8 cellular contexts compared by ENCODE assay signal in the genomic region with DNA sequence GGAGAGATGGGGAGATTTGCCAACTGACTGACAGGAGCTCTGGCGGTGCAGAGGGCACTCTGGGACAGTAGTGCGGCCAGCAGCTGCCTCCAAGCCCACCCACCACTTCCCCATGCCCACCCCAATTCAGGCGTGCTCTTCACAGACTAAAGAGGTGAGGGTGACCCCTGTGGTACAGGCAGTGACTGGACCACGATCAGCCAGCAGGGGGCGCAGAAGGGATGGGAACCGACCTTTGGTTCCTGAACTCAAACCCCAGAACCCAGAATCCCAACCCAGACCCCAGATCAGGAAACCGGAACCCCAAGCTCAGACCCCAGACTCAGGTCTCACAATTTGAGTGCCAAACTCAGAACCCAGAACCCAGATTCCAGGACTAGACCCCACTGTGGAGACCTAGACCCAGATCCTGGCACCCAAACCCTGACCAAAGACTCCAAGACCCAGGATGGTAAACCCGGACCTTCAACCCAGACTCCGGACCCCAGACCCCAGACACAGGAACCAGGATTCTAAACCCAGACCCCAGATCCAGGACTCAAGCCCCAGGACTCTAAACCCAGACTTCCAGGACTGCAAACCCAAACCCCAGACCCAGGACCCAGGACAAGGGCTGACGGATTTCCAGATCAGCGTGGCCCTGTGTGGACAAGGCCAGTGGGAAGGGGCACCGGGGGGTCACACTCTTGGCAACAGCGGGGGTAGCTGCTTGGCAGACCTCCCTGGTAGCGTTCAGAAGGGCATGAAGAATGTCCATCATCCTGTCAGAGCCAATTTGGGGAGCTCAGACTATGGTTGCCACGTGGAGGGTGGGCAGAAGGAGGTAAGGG. TPM values are rescaled to one million over a fixed set of nuclear protein-coding genes. Genes with fewer than 3 reads are reported as not detected.
DNase-seq lines count a peak whose midpoint lies in the region; ATAC-seq and TF ChIP-seq lines count a peak whose summit lies in the region.

No MANE protein-coding gene starts in this region.

- H3K4me3 ChIP-seq in BJ (ENCODE audit: low read depth, low read length) (no peak overlapping the region), right cardiac atrium (ENCODE audit: low read length) (no peak overlapping the region), skin epidermis (no peak overlapping the region)

- WGBS in right cardiac atrium, result 20% methylated on average over 15 of the region's 15 CpGs

- no peaks in the 10 kb centered on the region for H3K36me3 ChIP-seq in BJ (ENCODE audit: control insufficient read depth, insufficient read depth, low read length)

- ATAC-seq in right cardiac atrium, result peak; percentile 32 to 67

- POLR2A ChIA-PET in BJ (lab: Charles Lee), result no interaction called here

- CTCF ChIA-PET in BJ (lab: Yijun Ruan, JAX), result interaction anchor here (0.6 to 4.4 kb wide), 22 partner anchors 10 to 698 kb away, joined by 3 to 70 read pairs (median 7); a partner anchor contains a TSS

- intact Hi-C loops in right cardiac atrium (cut with DNase I), result loop anchor here in 2 of 4 donors (2.0 to 10.0 kb wide), 3 partner anchors 28 to 162 kb away; a partner anchor contains a TSS

- H3K27ac ChIP-seq in right cardiac atrium (ENCODE audit: low read length) (peak overlapping the region; percentile 60), skin epidermis (peak overlapping the region in 12 of 21 experiments; percentile 1 to 78 (median 56))

- no peaks in the 10 kb centered on the region for H3K9me3 ChIP-seq in right cardiac atrium (ENCODE audit: control insufficient read depth, low read length)

- peaks cover 25% of the 10 kb centered on the region for H3K4me1 ChIP-seq in right cardiac atrium (ENCODE audit: control insufficient read depth, insufficient read depth, low read length)

- DNase-seq in BJ (ENCODE audit: low read depth) (no peak), HCEC 1CT (peak; percentile 10), T-helper 1 cell (peak; percentile 40 to 83 (median 60)), amniotic epithelial cell (ENCODE audit: low read depth) (peak; percentile 17), right cardiac atrium (peak; percentile 89 to 97 (median 96)), DMS114 treated with DMSO at 0.1 percent for 48 hours (lab: John Stamatoyannopoulos, UW; ENCODE audit: unreplicated experiment) (no peak), NCI-H1436 treated with DMSO at 0.1 percent for 48 hours (lab: John Stamatoyannopoulos, UW) (no peak)

- peak; percentile 95 for TF ChIP-seq CTCF in BJ (IDR thresholded peaks at IDR 0.05; ENCODE audit: insufficient read depth, low read depth, low read length)

- peaks cover 4% of the 10 kb centered on the region for H3K27me3 ChIP-seq in BJ (ENCODE audit: control insufficient read depth, insufficient read depth, low read length)
- H3K27me3 ChIP-seq in right cardiac atrium (ENCODE audit: control insufficient read depth, insufficient read depth), result no peaks in the 10 kb centered on the region

RNA-seq across cellular contexts. Expression of a gene that starts 3.7 kb away (rescaled TPM):
- 0.97 and 1.0 TPM in 2 replicates for polyA plus RNA-seq in BJ (2011; rRNA removed)
- polyA minus RNA-seq in BJ (2011; rRNA and poly(A)+ RNA removed), result 0.38 TPM in 1 of 2 replicates, not detected in the other
- total RNA-seq in right cardiac atrium, result 100 to 1,000 TPM in 3 of 4 donors, 10 to 100 TPM in 1; 42.7 to 442 (median 293) TPM
- polyA plus RNA-seq in right cardiac atrium, result 1,012 TPM

RNA-seq across cellular contexts. Expression of a gene that starts 10.6 kb away (rescaled TPM):
- polyA plus RNA-seq in BJ (2011; rRNA removed) (1.3 and 2.1 TPM in 2 replicates), right cardiac atrium (18.5 TPM)
- 1.6 and 1.8 TPM in 2 replicates for polyA minus RNA-seq in BJ (2011; rRNA and poly(A)+ RNA removed)
- 10 to 100 TPM in 3 of 4 donors, 1 to 10 TPM in 1; 9.3 to 15.6 (median 12.6) TPM for total RNA-seq in right cardiac atrium

Comparison
In these comparisons a context has a peak if more than half of its experiments do, and no peak if none do; other contexts are left out.
1. DNase-seq: peak in HCEC 1CT (single experiment), T-helper 1 cell (5 of 5), amniotic epithelial cell (single experiment) and right cardiac atrium (3 of 3); none in BJ (single experiment), DMS114 treated with DMSO at 0.1 percent for 48 hours (single experiment) and NCI-H1436 treated with DMSO at 0.1 percent for 48 hours (single experiment).
2. RNA of a gene that starts 3.7 kb away (polyA plus RNA-seq): 1,012 TPM in right cardiac atrium (single experiment); 0.97 to 1.0 TPM in BJ; every median in the first group is over 100 times any median in the second.